ENCODE assay signal across 16 cellular contexts in the genomic region with DNA sequence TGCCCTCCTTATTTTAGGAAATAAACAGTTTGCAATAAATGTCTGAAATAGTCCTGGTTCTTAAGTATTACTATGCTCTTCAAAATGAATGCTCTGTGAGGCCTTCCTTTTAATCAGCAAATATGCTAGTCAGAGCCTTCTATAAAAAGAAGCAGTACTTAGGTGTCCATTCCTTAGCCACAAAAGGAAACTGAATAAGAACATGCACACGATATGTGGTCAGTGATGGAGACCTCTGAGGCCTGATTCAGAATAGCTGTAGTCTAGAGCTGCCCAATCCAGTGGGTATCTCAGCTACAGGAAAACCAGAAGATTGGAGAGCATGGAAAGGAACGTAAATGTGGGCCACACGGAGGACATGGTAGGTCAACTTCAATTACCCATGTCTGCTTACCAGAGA.
"Had no signal": no experiment of that assay in that cellular context is flagged by ENCODE, and none has a peak within 500 bp of the region (broad histone marks: within the 10 kb centered on the region; RNA-seq: fewer than 3 reads in every experiment).

No MANE protein-coding gene starts in this region.

- H3K9me3 ChIP-seq: colonic mucosa, thyroid gland had no signal

- H3K79me2 ChIP-seq: parathyroid adenoma had no signal

- H3K27me3 ChIP-seq: colonic mucosa, thyroid gland had no signal

- H3K4me3 Mint-ChIP-seq: activated CD8-positive, alpha-beta memory T cell treated with anti-CD3 and anti-CD28 coated beads, Interleukin-2, amount 10 ng/mL, durations not matched to agents 7 days and 5 days; activated naive CD4-positive, alpha-beta T cell treated with anti-CD3 and anti-CD28 coated beads, Interleukin-2, amount 10 ng/mL, durations not matched to agents 7 days and 5 days; stimulated activated effector memory CD8-positive, alpha-beta T cell treated with anti-CD3 and anti-CD28 coated beads, Interleukin-12 subunit alpha, Interleukin-12 subunit beta, amount 100 ng/mL, for 72 hours had no signal

- H3K4me1 Mint-ChIP-seq: activated CD8-positive, alpha-beta memory T cell treated with anti-CD3 and anti-CD28 coated beads, Interleukin-2, amount 10 ng/mL, durations not matched to agents 7 days and 5 days had no signal

- H2AFZ ChIP-seq: parathyroid adenoma had no signal

- H3K9me3 Mint-ChIP-seq: activated naive CD4-positive, alpha-beta T cell treated with anti-CD3 and anti-CD28 coated beads, Interleukin-2, amount 10 ng/mL, durations not matched to agents 7 days and 5 days; stimulated activated effector memory CD8-positive, alpha-beta T cell treated with anti-CD3 and anti-CD28 coated beads, Interleukin-12 subunit alpha, Interleukin-12 subunit beta, amount 100 ng/mL, for 72 hours had no signal

- H3K4me1 ChIP-seq: colonic mucosa, parathyroid adenoma had no signal

- H3K36me3 ChIP-seq: colonic mucosa, thyroid gland had no signal

- H3K27ac ChIP-seq: colonic mucosa, parathyroid adenoma, thyroid gland, VCaP had no signal

- H3K36me3 Mint-ChIP-seq: activated CD8-positive, alpha-beta memory T cell treated with anti-CD3 and anti-CD28 coated beads, Interleukin-2, amount 10 ng/mL, durations not matched to agents 7 days and 5 days; stimulated activated effector memory CD8-positive, alpha-beta T cell treated with anti-CD3 and anti-CD28 coated beads, Interleukin-12 subunit alpha, Interleukin-12 subunit beta, amount 100 ng/mL, for 72 hours had no signal

- ATAC-seq: activated CD8-positive, alpha-beta memory T cell treated with anti-CD3 and anti-CD28 coated beads, Interleukin-2, amount 10 ng/mL, durations not matched to agents 7 days and 5 days; esophagus mucosa; stimulated activated effector memory CD8-positive, alpha-beta T cell treated with anti-CD3 and anti-CD28 coated beads, Interleukin-12 subunit alpha, Interleukin-12 subunit beta, amount 100 ng/mL, for 72 hours had no signal

- H3K4me3 ChIP-seq: colonic mucosa, lung, thyroid gland had no signal

- H3K27me3 Mint-ChIP-seq: activated CD8-positive, alpha-beta memory T cell treated with anti-CD3 and anti-CD28 coated beads, Interleukin-2, amount 10 ng/mL, durations not matched to agents 7 days and 5 days; activated naive CD4-positive, alpha-beta T cell treated with anti-CD3 and anti-CD28 coated beads, Interleukin-2, amount 10 ng/mL, durations not matched to agents 7 days and 5 days had no signal

- H3K9ac ChIP-seq: parathyroid adenoma had no signal

- H3K27ac Mint-ChIP-seq: activated CD8-positive, alpha-beta memory T cell treated with anti-CD3 and anti-CD28 coated beads, Interleukin-2, amount 10 ng/mL, durations not matched to agents 7 days and 5 days; activated naive CD4-positive, alpha-beta T cell treated with anti-CD3 and anti-CD28 coated beads, Interleukin-2, amount 10 ng/mL, durations not matched to agents 7 days and 5 days; stimulated activated effector memory CD8-positive, alpha-beta T cell treated with anti-CD3 and anti-CD28 coated beads, Interleukin-12 subunit alpha, Interleukin-12 subunit beta, amount 100 ng/mL, for 72 hours had no signal

- DNase-seq: activated CD4-positive, alpha-beta T cell treated with anti-CD3 and anti-CD28 coated beads for 1 hour; activated CD4-positive, alpha-beta T cell treated with anti-CD3 and anti-CD28 coated beads, Interleukin-2, amount 50 U/mL, for 48 hours; activated CD8-positive, alpha-beta memory T cell treated with anti-CD3 and anti-CD28 coated beads, Interleukin-2, amount 10 ng/mL, durations not matched to agents 7 days and 5 days; activated naive CD4-positive, alpha-beta T cell treated with anti-CD3 and anti-CD28 coated beads, Interleukin-2, amount 10 ng/mL, durations not matched to agents 7 days and 5 days; activated T-cell treated with anti-CD3 and anti-CD28 coated beads, Interleukin-2, amount 50 U/mL, for 1 hour; caudate nucleus; colonic mucosa; left cardiac atrium; midbrain; retina; thyroid gland had no signal
